Comparison of ENCODE assay signal across 8 cellular contexts in the genomic region with DNA sequence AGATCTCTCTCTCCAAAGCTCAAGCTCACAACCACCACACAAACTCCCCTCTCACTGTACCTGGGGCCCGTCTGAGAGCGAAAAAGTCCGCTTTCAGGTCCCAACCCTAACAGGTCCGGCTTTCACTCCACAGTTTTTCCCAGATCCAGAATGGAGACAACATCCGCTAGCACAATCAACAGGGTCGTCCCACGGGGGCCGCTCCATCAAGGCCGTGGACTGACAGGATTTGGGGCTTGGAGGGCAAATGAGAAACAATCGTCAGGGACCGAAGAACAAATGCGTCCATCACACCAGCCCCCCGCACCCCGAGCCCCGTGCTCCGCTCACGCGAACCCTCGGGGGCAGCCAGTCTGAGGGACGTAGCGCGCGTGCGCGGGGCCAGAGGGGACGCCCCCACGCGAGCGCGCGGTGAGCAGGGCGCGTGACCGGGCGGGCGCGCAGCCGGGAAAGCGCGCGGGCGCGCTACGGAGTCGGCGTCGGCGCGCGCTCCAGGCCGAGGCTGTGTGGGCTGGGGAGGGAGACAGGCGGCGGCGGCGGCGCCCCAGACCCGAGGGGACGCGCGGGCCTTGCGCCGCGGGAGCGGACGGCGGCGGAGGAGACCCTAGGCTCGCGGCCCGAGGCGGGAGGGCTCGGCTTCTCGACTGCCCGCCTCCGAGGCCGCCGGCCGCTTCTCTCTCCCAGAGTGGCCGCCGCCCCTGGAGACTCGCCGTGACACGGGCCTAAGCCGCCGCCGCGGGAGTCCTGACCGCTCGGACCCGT. TPM values are rescaled to one million over a fixed set of nuclear protein-coding genes. Genes with fewer than 3 reads are reported as not detected.
DNase-seq lines count a peak whose midpoint lies in the region; ATAC-seq, FAIRE-seq and TF ChIP-seq lines count a peak whose summit lies in the region.

A gene (plus strand): TSS at position 470 of the 762 bp plus-strand sequence. CDS start 606 bp downstream, outside the sequence.

- intact Hi-C loops in right cardiac atrium (cut with DNase I) (loop anchor here in 2 of 4 donors (5.0 to 10.0 kb wide), 2 partner anchors 50 to 72 kb away; a partner anchor contains a TSS), uterus (cut with DNase I; ENCODE audit: low total_unique reads) (no loop called here)

- no peaks in the 10 kb centered on the region for H3K27me3 ChIP-seq in right cardiac atrium (ENCODE audit: control insufficient read depth, insufficient read depth)
- no peaks in the 10 kb centered on the region for H3K27me3 ChIP-seq in rectal smooth muscle tissue (ENCODE audit: control insufficient read depth, insufficient read depth, low read length)
- H3K27me3 ChIP-seq in uterus: no peaks in the 10 kb centered on the region

- no peaks in the 10 kb centered on the region for H3K27me3 Mint-ChIP-seq in T-helper 2 cell treated with Interferon-gamma antibody and Interleukin-4, amounts not matched to agents 5 μg/mL and 100 μg/mL, for 36 hours (ENCODE audit: low read depth)

- peak within 1 kb of the TSS; percentile 93 for H3K4me3 Mint-ChIP-seq in T-helper 2 cell treated with Interferon-gamma antibody and Interleukin-4, amounts not matched to agents 5 μg/mL and 100 μg/mL, for 36 hours

- H3K27ac Mint-ChIP-seq in T-helper 2 cell treated with Interferon-gamma antibody and Interleukin-4, amounts not matched to agents 5 μg/mL and 100 μg/mL, for 36 hours: peak within 1 kb of the TSS; percentile 92

- H3K9me3 ChIP-seq in right cardiac atrium (ENCODE audit: control insufficient read depth, low read length) (no peaks in the 10 kb centered on the region), uterus (no peaks in the 10 kb centered on the region)

- H3K36me3 ChIP-seq in rectal smooth muscle tissue (ENCODE audit: control insufficient read depth, insufficient read depth, low read length): no peaks in the 10 kb centered on the region
- no peaks in the 10 kb centered on the region for H3K36me3 ChIP-seq in uterus

- peaks cover 2% of the 10 kb centered on the region for H3K4me1 ChIP-seq in right cardiac atrium (ENCODE audit: control insufficient read depth, insufficient read depth, low read length)
- peaks cover 8% of the 10 kb centered on the region for H3K4me1 ChIP-seq in rectal smooth muscle tissue (ENCODE audit: control insufficient read depth, insufficient read depth, low read length)
- peaks cover 4 to 5% of the 10 kb centered on the region in 2 donors for H3K4me1 ChIP-seq in uterus

- under 1% methylated on average over 90 of the region's 90 CpGs for WGBS in right cardiac atrium

- H3K27ac ChIP-seq in right cardiac atrium (ENCODE audit: low read length) (peak within 1 kb of the TSS; percentile 96), rectal smooth muscle tissue (ENCODE audit: low read depth, low read length) (peak within 1 kb of the TSS; percentile 93), uterus (peak within 1 kb of the TSS; percentile 93 to 100)

- peak within 1 kb of the TSS; percentile 100 for H3K9ac ChIP-seq in rectal smooth muscle tissue (ENCODE audit: low read length)

- H3K36me3 Mint-ChIP-seq in T-helper 2 cell treated with Interferon-gamma antibody and Interleukin-4, amounts not matched to agents 5 μg/mL and 100 μg/mL, for 36 hours (ENCODE audit: low read depth): peaks cover 2% of the 10 kb centered on the region

- peak within 1 kb of the TSS; percentile 93 for H3K4me3 ChIP-seq in right cardiac atrium (ENCODE audit: low read length)
- peak within 1 kb of the TSS; percentile 98 for H3K4me3 ChIP-seq in rectal smooth muscle tissue (ENCODE audit: low read length)
- H3K4me3 ChIP-seq in uterus: peak within 1 kb of the TSS; percentile 62 to 99

- peak; percentile 99 for FAIRE-seq in GM12892 (lab: Jason Lieb, UNC)

- H3K4me1 Mint-ChIP-seq in T-helper 2 cell treated with Interferon-gamma antibody and Interleukin-4, amounts not matched to agents 5 μg/mL and 100 μg/mL, for 36 hours (ENCODE audit: low read depth): peaks cover 31% of the 10 kb centered on the region

- peak in 1 of 4 experiments; percentile 18 for TF ChIP-seq CTCF in uterus (IDR thresholded peaks at IDR 0.05)

- DNase-seq in GM12892 (ENCODE audit: insufficient read length): peak; percentile 71
- DNase-seq in NCI-H1105 (lab: John Stamatoyannopoulos, UW): peak; percentile 49
- peak; percentile 88 for DNase-seq in T-helper 2 cell treated with Interferon-gamma antibody and Interleukin-4, amounts not matched to agents 5 μg/mL and 100 μg/mL, for 36 hours (ENCODE audit: low spot score)
- DNase-seq in anterior cingulate cortex (lab: John Stamatoyannopoulos, UW): peak; percentile 16 to 87 (median 74)
- peak; percentile 88 to 95 (median 94) for DNase-seq in right cardiac atrium
- DNase-seq in uterus: peak; percentile 75 to 83

- ATAC-seq in HG02623 (IDR thresholded peaks at IDR 0.05; ENCODE audit: unreplicated experiment): peak; percentile 77
- ATAC-seq in right cardiac atrium: peak; percentile 96 to 98

- TF ChIP-seq POLR2A in GM12892 (IDR thresholded peaks at IDR 0.05; ENCODE audit: low read depth, low read length) (peak; percentile 76; the same call in 1 of the 2 replicates), uterus (IDR thresholded peaks at IDR 0.05) (peak; percentile 96 to 99)

- H3K9me3 Mint-ChIP-seq in T-helper 2 cell treated with Interferon-gamma antibody and Interleukin-4, amounts not matched to agents 5 μg/mL and 100 μg/mL, for 36 hours: no peaks in the 10 kb centered on the region

RNA-seq across cellular contexts. Expression of the gene that starts here (rescaled TPM):
- 10.0 TPM for polyA plus RNA-seq in GM12892 (2012; ENCODE audit: missing spikeins)
- total RNA-seq in right cardiac atrium (10 to 100 TPM; 32.8 to 40.5 (median 36.4) TPM), uterus (10 to 100 TPM; 30.9 to 78.7 (median 52.1) TPM)
- 12.7 TPM for polyA plus RNA-seq in right cardiac atrium

Comparison
In these comparisons a context has a peak if more than half of its experiments do, and no peak if none do; other contexts are left out.
1. Peak in every context shown above with its lines: DNase-seq, ATAC-seq, H3K4me3 ChIP-seq and H3K27ac ChIP-seq.